Comparison of ENCODE assay signal across 19 cellular contexts in the genomic region with DNA sequence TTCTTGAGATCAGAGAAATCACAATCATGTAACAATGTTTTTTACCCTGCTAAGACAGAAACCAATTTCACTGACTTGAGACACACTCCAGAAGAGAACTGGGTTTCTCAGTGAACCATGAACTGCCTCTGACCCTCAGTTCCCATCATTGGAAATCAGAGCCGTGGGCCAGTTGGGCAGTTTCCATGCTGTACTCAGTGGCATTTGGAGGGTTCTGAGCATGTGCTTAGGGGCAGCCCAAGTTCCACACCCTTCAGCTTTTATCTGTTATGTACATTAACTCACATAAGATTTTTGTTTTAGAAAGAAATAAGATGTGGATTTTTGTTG.
"Had no signal": no experiment of that assay in that cellular context is flagged by ENCODE, and none has a peak within 500 bp of the region (broad histone marks: within the 10 kb centered on the region; RNA-seq: fewer than 3 reads in every experiment).

No MANE protein-coding gene starts in this region.

- H3K27me3 Mint-ChIP-seq: activated naive CD8-positive, alpha-beta T cell treated with anti-CD3 and anti-CD28 coated beads, Interleukin-2, amount 10 ng/mL, durations not matched to agents 7 days and 5 days; dendritic cell treated with granulocyte-macrophage colony-stimulating factor and Interleukin-4, amounts not matched to agents 40 ng/mL and 50 ng/mL, for 4 days had no signal

- H3K4me1 ChIP-seq: left ventricle myocardium inferior, prostate gland, right lobe of liver, spleen had no signal

- H3K27me3 ChIP-seq: right lobe of liver had no signal

- H3K4me3 Mint-ChIP-seq: activated B cell treated with CpG ODN at 0.5 μM for 24 hours; activated CD8-positive, alpha-beta T cell treated with anti-CD3 and anti-CD28 coated beads for 36 hours; activated naive CD8-positive, alpha-beta T cell treated with anti-CD3 and anti-CD28 coated beads, Interleukin-2, amount 10 ng/mL, durations not matched to agents 7 days and 5 days; activated T-cell treated with anti-CD3 and anti-CD28 coated beads, Interleukin-2, amount 50 U/mL, for 72 hours; dendritic cell treated with granulocyte-macrophage colony-stimulating factor and Interleukin-4, amounts not matched to agents 40 ng/mL and 50 ng/mL, for 4 days; natural killer cell; stimulated activated effector memory CD8-positive, alpha-beta T cell treated with anti-CD3 and anti-CD28 coated beads, Interleukin-12 subunit alpha, Interleukin-12 subunit beta, amount 100 ng/mL, for 72 hours had no signal

- H3K27ac Mint-ChIP-seq: activated B cell treated with CpG ODN at 0.5 μM for 24 hours; activated CD8-positive, alpha-beta T cell treated with anti-CD3 and anti-CD28 coated beads for 36 hours; activated naive CD8-positive, alpha-beta T cell treated with anti-CD3 and anti-CD28 coated beads, Interleukin-2, amount 10 ng/mL, durations not matched to agents 7 days and 5 days; activated T-cell treated with anti-CD3 and anti-CD28 coated beads, Interleukin-2, amount 50 U/mL, for 72 hours; dendritic cell treated with granulocyte-macrophage colony-stimulating factor and Interleukin-4, amounts not matched to agents 40 ng/mL and 50 ng/mL, for 4 days; natural killer cell; stimulated activated effector memory CD8-positive, alpha-beta T cell treated with anti-CD3 and anti-CD28 coated beads, Interleukin-12 subunit alpha, Interleukin-12 subunit beta, amount 100 ng/mL, for 72 hours had no signal

- H3K27ac ChIP-seq: epithelial cell of prostate, left ventricle myocardium inferior, prostate gland, right lobe of liver, spleen had no signal

- DNase-seq: activated B cell treated with CpG ODN at 0.5 μM for 24 hours; activated CD4-positive, alpha-beta T cell treated with anti-CD3 and anti-CD28 coated beads for 48 hours; activated CD8-positive, alpha-beta memory T cell treated with anti-CD3 and anti-CD28 coated beads, Interleukin-2, amount 50 U/mL, for 4 hours; activated CD8-positive, alpha-beta T cell treated with anti-CD3 and anti-CD28 coated beads for 36 hours; activated naive CD8-positive, alpha-beta T cell treated with anti-CD3 and anti-CD28 coated beads, Interleukin-2, amount 10 ng/mL, durations not matched to agents 7 days and 5 days; activated T-cell treated with anti-CD3 and anti-CD28 coated beads, Interleukin-2, amount 50 U/mL, for 72 hours; anterior cingulate cortex; effector memory CD4-positive, alpha-beta T cell; left ventricle myocardium inferior; mesenchymal stem cell; natural killer cell; occipital lobe; right lobe of liver; spleen; stimulated activated CD4-positive, alpha-beta T cell treated with anti-CD3 and anti-CD28 coated beads, Interleukin-1b, Interleukin-23, amount 100 ng/mL, for 48 hours had no signal

- H3K9me3 ChIP-seq: prostate gland, right lobe of liver had no signal

- ATAC-seq: activated CD8-positive, alpha-beta T cell treated with anti-CD3 and anti-CD28 coated beads for 36 hours; activated T-cell treated with anti-CD3 and anti-CD28 coated beads, Interleukin-2, amount 50 U/mL, for 72 hours; natural killer cell; stimulated activated effector memory CD8-positive, alpha-beta T cell treated with anti-CD3 and anti-CD28 coated beads, Interleukin-12 subunit alpha, Interleukin-12 subunit beta, amount 100 ng/mL, for 72 hours had no signal

- H3K36me3 ChIP-seq: left ventricle myocardium inferior, prostate gland, right lobe of liver, spleen had no signal

- H3K4me3 ChIP-seq: left ventricle myocardium inferior, prostate gland, right lobe of liver, spleen had no signal

- H3K4me1 Mint-ChIP-seq: natural killer cell; stimulated activated effector memory CD8-positive, alpha-beta T cell treated with anti-CD3 and anti-CD28 coated beads, Interleukin-12 subunit alpha, Interleukin-12 subunit beta, amount 100 ng/mL, for 72 hours had no signal

- H3K36me3 Mint-ChIP-seq: activated naive CD8-positive, alpha-beta T cell treated with anti-CD3 and anti-CD28 coated beads, Interleukin-2, amount 10 ng/mL, durations not matched to agents 7 days and 5 days; natural killer cell; stimulated activated effector memory CD8-positive, alpha-beta T cell treated with anti-CD3 and anti-CD28 coated beads, Interleukin-12 subunit alpha, Interleukin-12 subunit beta, amount 100 ng/mL, for 72 hours had no signal
